Comparison of ENCODE assay signal across 36 cellular contexts in genomic region chr6:31607317-31607716, GRCh38. TPM values are rescaled to one million over a fixed set of nuclear protein-coding genes. Genes with fewer than 3 reads are reported as not detected.
"Had no signal": no experiment of that assay in that cellular context is flagged by ENCODE, and none has a peak within 500 bp of the region (broad histone marks: within the 10 kb centered on the region; RNA-seq: fewer than 3 reads in every experiment).

No MANE protein-coding gene starts in this region.

- H3K4me3 Mint-ChIP-seq: activated B cell treated with CpG ODN at 0.5 μM for 24 hours; activated CD4-positive, alpha-beta memory T cell treated with anti-CD3 and anti-CD28 coated beads, Interleukin-2, amount 10 ng/mL, durations not matched to agents 7 days and 5 days; activated naive CD8-positive, alpha-beta T cell; activated T-cell treated with anti-CD3 and anti-CD28 coated beads, Interleukin-2, amount 50 U/mL, for 4 hours; activated T-helper 17 cell treated with anti-CD3 and anti-CD28 coated beads, Interleukin-2, amount 50 U/mL, for 72 hours; effector memory CD8-positive, alpha-beta T cell; T-cell; T-helper 1 cell treated with Interleukin-12 subunit alpha and Interleukin-12 subunit beta and Interleukin-4 antibody, amounts not matched to agents 30 μg/mL and 1 μg/mL, for 36 hours had no signal

- H3K9me3 ChIP-seq: body of pancreas, esophagus squamous epithelium, gastroesophageal sphincter, heart right ventricle had no signal

- H3K4me1 Mint-ChIP-seq: activated B cell treated with CpG ODN at 0.5 μM for 24 hours; activated T-helper 17 cell treated with anti-CD3 and anti-CD28 coated beads, Interleukin-2, amount 50 U/mL, for 72 hours; T-cell had no signal

- H3K4me3 ChIP-seq: body of pancreas, esophagus squamous epithelium, gastroesophageal sphincter, heart right ventricle, hepatocyte had no signal

- H3K4me1 ChIP-seq: body of pancreas, esophagus squamous epithelium, gastroesophageal sphincter, heart right ventricle had no signal

- H3K36me3 Mint-ChIP-seq: activated naive CD8-positive, alpha-beta T cell; T-cell had no signal

- H3K27me3 Mint-ChIP-seq: activated B cell treated with CpG ODN at 0.5 μM for 24 hours; activated naive CD8-positive, alpha-beta T cell; activated T-helper 17 cell treated with anti-CD3 and anti-CD28 coated beads, Interleukin-2, amount 50 U/mL, for 72 hours; effector memory CD8-positive, alpha-beta T cell had no signal

- H3K27ac Mint-ChIP-seq: activated B cell treated with CpG ODN at 0.5 μM for 24 hours; activated CD4-positive, alpha-beta memory T cell treated with anti-CD3 and anti-CD28 coated beads, Interleukin-2, amount 10 ng/mL, durations not matched to agents 7 days and 5 days; activated naive CD8-positive, alpha-beta T cell; activated T-helper 17 cell treated with anti-CD3 and anti-CD28 coated beads, Interleukin-2, amount 50 U/mL, for 72 hours; effector memory CD8-positive, alpha-beta T cell; T-cell; T-helper 1 cell treated with Interleukin-12 subunit alpha and Interleukin-12 subunit beta and Interleukin-4 antibody, amounts not matched to agents 30 μg/mL and 1 μg/mL, for 36 hours had no signal

- H3K9me3 Mint-ChIP-seq: activated B cell treated with CpG ODN at 0.5 μM for 24 hours; activated CD4-positive, alpha-beta memory T cell treated with anti-CD3 and anti-CD28 coated beads, Interleukin-2, amount 10 ng/mL, durations not matched to agents 7 days and 5 days; activated T-cell treated with anti-CD3 and anti-CD28 coated beads, Interleukin-2, amount 50 U/mL, for 4 hours; activated T-helper 17 cell treated with anti-CD3 and anti-CD28 coated beads, Interleukin-2, amount 50 U/mL, for 72 hours; effector memory CD8-positive, alpha-beta T cell; T-cell; T-helper 1 cell treated with Interleukin-12 subunit alpha and Interleukin-12 subunit beta and Interleukin-4 antibody, amounts not matched to agents 30 μg/mL and 1 μg/mL, for 36 hours had no signal

- H3K36me3 ChIP-seq: esophagus squamous epithelium, gastroesophageal sphincter, heart right ventricle, WERI-Rb-1 had no signal

- H3K27ac ChIP-seq: body of pancreas, epithelial cell of prostate, esophagus squamous epithelium, gastroesophageal sphincter, heart right ventricle, hepatocyte, WERI-Rb-1 had no signal

- H3K79me2 ChIP-seq: hepatocyte had no signal

- ATAC-seq: activated CD4-positive, CD25-positive, alpha-beta regulatory T cell treated with anti-CD3 and anti-CD28 coated beads, Interleukin-2, amount 50 U/mL, for 24 hours; activated T-cell treated with anti-CD3 and anti-CD28 coated beads, Interleukin-2, amount 50 U/mL, for 4 hours; activated T-helper 17 cell treated with anti-CD3 and anti-CD28 coated beads, Interleukin-2, amount 50 U/mL, for 72 hours; body of pancreas; effector memory CD8-positive, alpha-beta T cell; gastroesophageal sphincter; heart right ventricle; T-cell had no signal

- H3K4me2 ChIP-seq: hepatocyte had no signal

- DNase-seq: activated B cell treated with CpG ODN at 0.5 μM for 24 hours; activated CD4-positive, alpha-beta memory T cell treated with anti-CD3 and anti-CD28 coated beads, Interleukin-2, amount 10 ng/mL, durations not matched to agents 7 days and 5 days; activated CD4-positive, alpha-beta T cell treated with anti-CD3 and anti-CD28 coated beads for 48 hours; activated CD4-positive, alpha-beta T cell treated with anti-CD3 and anti-CD28 coated beads, Interleukin-2, amount 50 U/mL, for 4 hours; activated effector memory CD4-positive, alpha-beta T cell treated with Interleukin-2 at 50 U/mL for 16 hours; activated gamma-delta T cell treated with Interleukin-2 at 50 U/mL for 16 hours; activated naive CD4-positive, alpha-beta T cell treated with anti-CD3 and anti-CD28 coated beads, Interleukin-2, amount 50 U/mL, for 16 hours; activated naive CD4-positive, alpha-beta T cell treated with Interleukin-2 at 50 U/mL for 16 hours; activated T-cell treated with anti-CD3 and anti-CD28 coated beads, Interleukin-2, amount 50 U/mL, for 4 hours; amygdala; aorta; body of pancreas; caudate nucleus; cortex of kidney; dermis blood vessel endothelial cell; effector CD4-positive, alpha-beta T cell; effector memory CD8-positive, alpha-beta T cell; esophagus squamous epithelium; foreskin melanocyte; heart right ventricle; SW 1271; T-cell; T1000; WERI-Rb-1 had no signal

- H3K27me3 ChIP-seq: body of pancreas, esophagus squamous epithelium, gastroesophageal sphincter, heart right ventricle, hepatocyte had no signal

RNA-seq across cellular contexts. Expression of gene AIF1, which starts 7.7 kb away (rescaled TPM):
- total RNA-seq: chondrocyte, dermis blood vessel endothelial cell, endothelial cell of umbilical vein, fibroblast of lung, fibroblast of villous mesenchyme, glomerular endothelial cell had no signal
- polyA plus RNA-seq: endothelial cell of umbilical vein, fibroblast of lung had no signal

RNA-seq across cellular contexts. Expression of gene NCR3, which starts 14.5 kb away (rescaled TPM):
- total RNA-seq: aorta, body of pancreas, chondrocyte, dermis blood vessel endothelial cell, endothelial cell of umbilical vein, esophagus squamous epithelium, fibroblast of lung, fibroblast of villous mesenchyme, gastroesophageal sphincter, glomerular endothelial cell, hepatocyte had no signal
- polyA plus RNA-seq: aorta, endothelial cell of umbilical vein, fibroblast of lung, heart right ventricle, hepatocyte had no signal

RNA-seq across cellular contexts. Expression of gene LST1, which starts 21.2 kb away (rescaled TPM):
- total RNA-seq: chondrocyte, dermis blood vessel endothelial cell, fibroblast of lung, fibroblast of villous mesenchyme, hepatocyte had no signal
- polyA plus RNA-seq: fibroblast of lung had no signal

RNA-seq across cellular contexts. Expression of gene LTB, which starts 25.1 kb away (rescaled TPM):
- total RNA-seq: chondrocyte, fibroblast of lung, fibroblast of villous mesenchyme had no signal
- polyA plus RNA-seq: fibroblast of lung had no signal
